In genomic region chr3:110031975-110032374, GRCh38 we compare ENCODE assay signal across 26 cellular contexts.
"Had no signal": no experiment of that assay in that cellular context is flagged by ENCODE, and none has a peak within 500 bp of the region (broad histone marks: within the 10 kb centered on the region; RNA-seq: fewer than 3 reads in every experiment).

No MANE protein-coding gene starts in this region.

- H3K27ac ChIP-seq: neutrophil, pancreas, prostate gland, skin epidermis, stomach, thoracic aorta, thyroid gland, tibial nerve, upper lobe of left lung, vagina had no signal

- H3K36me3 Mint-ChIP-seq: naive thymus-derived CD8-positive, alpha-beta T cell; natural killer cell treated with Interleukin-12 subunit alpha and Interleukin-12 subunit beta and Interleukin-15 and Interleukin-18, amount 100 ng/mL, for 72 hours; stimulated activated effector memory CD8-positive, alpha-beta T cell treated with anti-CD3 and anti-CD28 coated beads, Interleukin-12 subunit alpha, Interleukin-12 subunit beta, amount 100 ng/mL, for 72 hours; stimulated activated naive B cell treated with anti-CD40 and anti-IgM and Interleukin-4, amounts not matched to agents 10 μg/mL and 1 μg/mL and 100 μg/mL, for 72 hours had no signal

- H3K4me3 Mint-ChIP-seq: naive thymus-derived CD8-positive, alpha-beta T cell; natural killer cell treated with Interleukin-12 subunit alpha and Interleukin-12 subunit beta and Interleukin-15 and Interleukin-18, amount 100 ng/mL, for 72 hours; nephron progenitor cell; neural crest cell; stimulated activated effector memory CD8-positive, alpha-beta T cell treated with anti-CD3 and anti-CD28 coated beads, Interleukin-12 subunit alpha, Interleukin-12 subunit beta, amount 100 ng/mL, for 72 hours; stimulated activated naive B cell treated with anti-CD40 and anti-IgM and Interleukin-4, amounts not matched to agents 10 μg/mL and 1 μg/mL and 100 μg/mL, for 72 hours; stimulated activated naive CD8-positive, alpha-beta T cell treated with anti-CD3 and anti-CD28 coated beads, Interleukin-15, Interleukin-2, amounts not matched to agents 100 ng/mL and 50 ng/mL, for 24 hours had no signal

- H3K36me3 ChIP-seq: neutrophil, pancreas, prostate gland, stomach, thoracic aorta, thyroid gland, tibial nerve, upper lobe of left lung, vagina had no signal

- H3K4me1 ChIP-seq: pancreas, prostate gland, stomach, thyroid gland, tibial nerve, upper lobe of left lung, vagina had no signal

- DNase-seq: naive thymus-derived CD8-positive, alpha-beta T cell; nephron progenitor cell; nucleus accumbens; pancreas; right cardiac atrium; stimulated activated CD4-positive, alpha-beta T cell treated with anti-CD3 and anti-CD28 coated beads, Interleukin-15, amount 100 ng/mL, for 24 hours; stimulated activated CD4-positive, alpha-beta T cell treated with anti-CD3 and anti-CD28 coated beads, Interleukin-2, amount 100 ng/mL, for 24 hours; stimulated activated CD4-positive, alpha-beta T cell treated with anti-CD3 and anti-CD28 coated beads, Interleukin-2, amount 100 ng/mL, for 48 hours; stimulated activated CD4-positive, alpha-beta T cell treated with anti-CD3 and anti-CD28 coated beads, Interleukin-4, amount 100 ng/mL, for 24 hours; stimulated activated naive B cell treated with anti-CD40 and anti-IgM and Interleukin-4, amounts not matched to agents 10 μg/mL and 1 μg/mL and 100 μg/mL, for 72 hours; stimulated activated naive CD4-positive, alpha-beta T cell treated with Interleukin-2 at 50 U/mL for 16 hours; stomach; thyroid gland; upper lobe of left lung had no signal

- H3K27me3 ChIP-seq: neutrophil, pancreas, stomach, thyroid gland, tibial nerve, upper lobe of left lung, vagina had no signal

- FAIRE-seq: pancreas, urothelium cell line had no signal

- H3K27ac Mint-ChIP-seq: naive thymus-derived CD8-positive, alpha-beta T cell; natural killer cell treated with Interleukin-12 subunit alpha and Interleukin-12 subunit beta and Interleukin-15 and Interleukin-18, amount 100 ng/mL, for 72 hours; nephron progenitor cell; stimulated activated effector memory CD8-positive, alpha-beta T cell treated with anti-CD3 and anti-CD28 coated beads, Interleukin-12 subunit alpha, Interleukin-12 subunit beta, amount 100 ng/mL, for 72 hours; stimulated activated naive B cell treated with anti-CD40 and anti-IgM and Interleukin-4, amounts not matched to agents 10 μg/mL and 1 μg/mL and 100 μg/mL, for 72 hours; stimulated activated naive CD8-positive, alpha-beta T cell treated with anti-CD3 and anti-CD28 coated beads, Interleukin-15, Interleukin-2, amounts not matched to agents 100 ng/mL and 50 ng/mL, for 24 hours had no signal

- H3K4me3 ChIP-seq: pancreas, prostate gland, skin epidermis, stomach, thoracic aorta, thyroid gland, tibial nerve, upper lobe of left lung, vagina had no signal

- H3K27me3 Mint-ChIP-seq: naive thymus-derived CD8-positive, alpha-beta T cell; natural killer cell treated with Interleukin-12 subunit alpha and Interleukin-12 subunit beta and Interleukin-15 and Interleukin-18, amount 100 ng/mL, for 72 hours; stimulated activated naive B cell treated with anti-CD40 and anti-IgM and Interleukin-4, amounts not matched to agents 10 μg/mL and 1 μg/mL and 100 μg/mL, for 72 hours; stimulated activated naive CD8-positive, alpha-beta T cell treated with anti-CD3 and anti-CD28 coated beads, Interleukin-15, Interleukin-2, amounts not matched to agents 100 ng/mL and 50 ng/mL, for 24 hours had no signal

- H3K9me3 Mint-ChIP-seq: naive thymus-derived CD8-positive, alpha-beta T cell; natural killer cell treated with Interleukin-12 subunit alpha and Interleukin-12 subunit beta and Interleukin-15 and Interleukin-18, amount 100 ng/mL, for 72 hours; nephron progenitor cell; neural crest cell; stimulated activated effector memory CD8-positive, alpha-beta T cell treated with anti-CD3 and anti-CD28 coated beads, Interleukin-12 subunit alpha, Interleukin-12 subunit beta, amount 100 ng/mL, for 72 hours; stimulated activated naive CD8-positive, alpha-beta T cell treated with anti-CD3 and anti-CD28 coated beads, Interleukin-15, Interleukin-2, amounts not matched to agents 100 ng/mL and 50 ng/mL, for 24 hours had no signal

- ATAC-seq: naive thymus-derived CD8-positive, alpha-beta T cell; natural killer cell treated with Interleukin-12 subunit alpha and Interleukin-12 subunit beta and Interleukin-15 and Interleukin-18, amount 100 ng/mL, for 72 hours; pancreas; right cardiac atrium; sciatic nerve; stimulated activated effector memory CD8-positive, alpha-beta T cell treated with anti-CD3 and anti-CD28 coated beads, Interleukin-12 subunit alpha, Interleukin-12 subunit beta, amount 100 ng/mL, for 72 hours; stimulated activated naive B cell treated with anti-CD40 and anti-IgM and Interleukin-4, amounts not matched to agents 10 μg/mL and 1 μg/mL and 100 μg/mL, for 72 hours had no signal

- H3K4me1 Mint-ChIP-seq: naive thymus-derived CD8-positive, alpha-beta T cell; neural crest cell; stimulated activated naive B cell treated with anti-CD40 and anti-IgM and Interleukin-4, amounts not matched to agents 10 μg/mL and 1 μg/mL and 100 μg/mL, for 72 hours had no signal

- H3K9me3 ChIP-seq: neutrophil, pancreas, prostate gland, stomach, thoracic aorta, thyroid gland, tibial nerve, upper lobe of left lung, vagina had no signal
